8 cellular contexts compared by ENCODE assay signal in the genomic region with DNA sequence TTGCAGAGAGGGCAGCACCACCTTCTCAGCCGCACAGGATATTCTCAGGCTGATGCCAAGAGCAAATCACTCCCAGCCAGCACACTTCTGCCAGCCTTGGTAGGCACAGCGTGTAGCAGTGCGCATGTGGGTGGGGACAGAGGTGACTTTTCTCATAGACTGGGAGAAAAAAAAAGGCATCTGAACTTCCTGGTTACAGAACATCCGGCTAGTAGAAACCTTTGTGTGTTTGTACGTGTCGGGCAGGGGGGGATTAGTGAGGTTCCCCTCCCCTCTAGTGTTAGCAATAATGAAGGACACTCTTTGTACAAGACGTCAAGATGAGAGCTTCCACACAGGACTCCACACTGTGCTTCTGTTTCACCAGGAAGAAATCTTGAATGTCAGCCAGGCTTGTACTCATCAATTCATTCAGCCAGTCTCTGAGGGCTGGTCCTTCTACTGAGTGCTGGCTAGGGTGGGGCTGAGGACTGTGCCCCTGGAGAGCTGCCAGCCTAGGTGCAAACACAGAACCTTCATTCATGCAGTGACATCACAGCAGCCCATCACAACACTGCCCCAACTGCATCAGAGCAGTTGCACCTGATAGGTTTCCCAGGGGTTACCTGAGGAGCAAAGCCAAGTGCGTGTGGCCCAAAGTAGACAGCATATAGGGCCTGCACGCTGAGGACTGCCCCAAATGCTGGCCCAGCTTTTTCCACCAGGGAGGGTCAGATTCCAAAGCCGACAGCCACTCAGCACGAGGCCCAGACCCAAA. TPM values are rescaled to one million over a fixed set of nuclear protein-coding genes. Genes with fewer than 3 reads are reported as not detected.
DNase-seq lines count a peak whose midpoint lies in the region; ATAC-seq and TF ChIP-seq lines count a peak whose summit lies in the region.

No MANE protein-coding gene starts in this region.

- no peaks in the 10 kb centered on the region for H3K36me3 ChIP-seq in gastrocnemius medialis

- no peaks in the 10 kb centered on the region for H3K27me3 Mint-ChIP-seq in activated T-helper 1 cell treated with anti-CD3 and anti-CD28 coated beads, Interleukin-12 subunit alpha, Interleukin-12 subunit beta, Interleukin-2, Interleukin-4 antibody, amounts not matched to agents 30 ng/mL and 10 ng/mL and 1 ng/mL, durations not matched to agents 14 hours and 24 hours and 36 hours (ENCODE audit: insufficient read depth)

- H3K27me3 ChIP-seq in gastrocnemius medialis: no peaks in the 10 kb centered on the region

- no peak overlapping the region for H3K4me3 ChIP-seq in gastrocnemius medialis

- H3K4me3 Mint-ChIP-seq in activated T-helper 1 cell treated with anti-CD3 and anti-CD28 coated beads, Interleukin-12 subunit alpha, Interleukin-12 subunit beta, Interleukin-2, Interleukin-4 antibody, amounts not matched to agents 30 ng/mL and 10 ng/mL and 1 ng/mL, durations not matched to agents 14 hours and 24 hours and 36 hours: no peak overlapping the region

- no peak overlapping the region for H3K27ac Mint-ChIP-seq in activated T-helper 1 cell treated with anti-CD3 and anti-CD28 coated beads, Interleukin-12 subunit alpha, Interleukin-12 subunit beta, Interleukin-2, Interleukin-4 antibody, amounts not matched to agents 30 ng/mL and 10 ng/mL and 1 ng/mL, durations not matched to agents 14 hours and 24 hours and 36 hours

- in situ Hi-C loops in gastrocnemius medialis (cut with MboI; ENCODE audit: low sequenced_read_pairs in 4 of 4): loop anchor here in 1 of 4 donors (25.0 kb wide), 1 partner anchor 234 kb away; no protein-coding TSS in a partner anchor

- intact Hi-C loops in activated T-helper 1 cell treated with anti-CD3 and anti-CD28 coated beads, Interleukin-12 subunit alpha, Interleukin-12 subunit beta, Interleukin-2, Interleukin-4 antibody, amounts not matched to agents 30 ng/mL and 10 ng/mL and 1 ng/mL, durations not matched to agents 14 hours and 24 hours and 36 hours (cut with micrococcal nuclease): no loop called here
- intact Hi-C loops in left colon (cut with DNase I, micrococcal nuclease): no loop called here
- intact Hi-C loops in gastrocnemius medialis (cut with DNase I; ENCODE audit: low total_unique reads): no loop called here

- H3K4me1 Mint-ChIP-seq in activated T-helper 1 cell treated with anti-CD3 and anti-CD28 coated beads, Interleukin-12 subunit alpha, Interleukin-12 subunit beta, Interleukin-2, Interleukin-4 antibody, amounts not matched to agents 30 ng/mL and 10 ng/mL and 1 ng/mL, durations not matched to agents 14 hours and 24 hours and 36 hours (ENCODE audit: low read depth): peaks cover 7% of the 10 kb centered on the region

- H3K4me1 ChIP-seq in gastrocnemius medialis: no peaks in the 10 kb centered on the region

- H3K27ac ChIP-seq in 22Rv1 (peak overlapping the region; percentile 42), gastrocnemius medialis (no peak overlapping the region)

- no peaks in the 10 kb centered on the region for H3K9me3 Mint-ChIP-seq in activated T-helper 1 cell treated with anti-CD3 and anti-CD28 coated beads, Interleukin-12 subunit alpha, Interleukin-12 subunit beta, Interleukin-2, Interleukin-4 antibody, amounts not matched to agents 30 ng/mL and 10 ng/mL and 1 ng/mL, durations not matched to agents 14 hours and 24 hours and 36 hours

- peak; percentile 69 for DNase-seq in LoVo (ENCODE audit: low spot score)
- DNase-seq in activated T-helper 1 cell treated with anti-CD3 and anti-CD28 coated beads, Interleukin-12 subunit alpha, Interleukin-12 subunit beta, Interleukin-2, Interleukin-4 antibody, amounts not matched to agents 30 ng/mL and 10 ng/mL and 1 ng/mL, durations not matched to agents 14 hours and 24 hours and 36 hours (ENCODE audit: low spot score): peak; percentile 1
- peak; percentile 82 to 87 for DNase-seq in left colon
- peak; percentile 59 for DNase-seq in ureter (ENCODE audit: low spot score)
- DNase-seq in gastrocnemius medialis: no peak
- DNase-seq in glomerular visceral epithelial cell (ENCODE audit: extremely low spot score): no peak

- H3K9me3 ChIP-seq in gastrocnemius medialis: no peaks in the 10 kb centered on the region

- no peaks in the 10 kb centered on the region for H3K36me3 Mint-ChIP-seq in activated T-helper 1 cell treated with anti-CD3 and anti-CD28 coated beads, Interleukin-12 subunit alpha, Interleukin-12 subunit beta, Interleukin-2, Interleukin-4 antibody, amounts not matched to agents 30 ng/mL and 10 ng/mL and 1 ng/mL, durations not matched to agents 14 hours and 24 hours and 36 hours (ENCODE audit: low read depth)

- TF ChIP-seq CTCF in 22Rv1 (IDR thresholded peaks at IDR 0.05): no peak
- TF ChIP-seq CTCF in gastrocnemius medialis (IDR thresholded peaks at IDR 0.05 in 4 of 5, conservative IDR thresholded peaks at IDR 0.05 in 1 of 5): no peak

- TF ChIP-seq POLR2A in gastrocnemius medialis (IDR thresholded peaks at IDR 0.05): no peak

- ATAC-seq in left colon (peak; percentile 76), gastrocnemius medialis (no peak), GM18870 (IDR thresholded peaks at IDR 0.05; ENCODE audit: unreplicated experiment) (no peak)

RNA-seq across cellular contexts. Expression of a gene that starts 34.7 kb away (rescaled TPM):
- total RNA-seq in activated T-helper 1 cell treated with anti-CD3 and anti-CD28 coated beads, Interleukin-12 subunit alpha, Interleukin-12 subunit beta, Interleukin-2, Interleukin-4 antibody, amounts not matched to agents 30 ng/mL and 10 ng/mL and 1 ng/mL, durations not matched to agents 14 hours and 24 hours and 36 hours: 471 and 477 TPM in 2 replicates
- 1,000 to 10,000 TPM; 1,116 to 1,323 TPM for total RNA-seq in left colon
- total RNA-seq in ureter: 243 TPM
- 10 to 100 TPM; 38.2 to 65.3 (median 52.2) TPM for total RNA-seq in gastrocnemius medialis

Comparison
In these comparisons a context has a peak if more than half of its experiments do, and no peak if none do; other contexts are left out.
1. DNase-seq: peak in LoVo (single experiment), activated T-helper 1 cell treated with anti-CD3 and anti-CD28 coated beads, Interleukin-12 subunit alpha, Interleukin-12 subunit beta, Interleukin-2, Interleukin-4 antibody, amounts not matched to agents 30 ng/mL and 10 ng/mL and 1 ng/mL, durations not matched to agents 14 hours and 24 hours and 36 hours (single experiment), left colon (2 of 2) and ureter (single experiment); none in gastrocnemius medialis (0 of 2) and glomerular visceral epithelial cell (single experiment).